9 cellular contexts compared by ENCODE assay signal in genomic region chr17:21376585-21376834, GRCh38. TPM values are rescaled to one million over a fixed set of nuclear protein-coding genes. Genes with fewer than 3 reads are reported as not detected.
DNase-seq lines count a peak whose midpoint lies in the region; TF ChIP-seq lines count a peak whose summit lies in the region.
"Had no signal": no experiment of that assay in that cellular context is flagged by ENCODE, and none has a peak within 500 bp of the region (broad histone marks: within the 10 kb centered on the region; RNA-seq: fewer than 3 reads in every experiment).

No MANE protein-coding gene starts in this region.

- no peaks in the 10 kb centered on the region for H3K9me3 Mint-ChIP-seq in neural progenitor cell

- H3K36me3 ChIP-seq in PC-9 (ENCODE audit: low read depth): no peaks in the 10 kb centered on the region
- no peaks in the 10 kb centered on the region for H3K36me3 ChIP-seq in neural progenitor cell
- H3K36me3 ChIP-seq in urinary bladder (ENCODE audit: insufficient read depth): no peaks in the 10 kb centered on the region
- no peaks in the 10 kb centered on the region for H3K36me3 ChIP-seq in effector memory CD4-positive, alpha-beta T cell (ENCODE audit: control insufficient read depth, insufficient read depth, low read length)

- H3K36me3 Mint-ChIP-seq in neural progenitor cell: no peaks in the 10 kb centered on the region

- H3K9ac ChIP-seq in neural progenitor cell: no peak overlapping the region

- no peaks in the 10 kb centered on the region for H3F3A ChIP-seq in PC-9 (ENCODE audit: insufficient read depth, low read depth)
- H3F3A ChIP-seq in neural progenitor cell (ENCODE audit: low read depth): peaks cover 25% of the 10 kb centered on the region

- WGBS in urinary bladder: under 1% methylated on average over 34 of the region's 34 CpGs

- H3K79me2 ChIP-seq in PC-9 (ENCODE audit: low read depth) (no peaks in the 10 kb centered on the region), neural progenitor cell (ENCODE audit: low read depth) (no peaks in the 10 kb centered on the region)

- H4K20me1 ChIP-seq in PC-9 (ENCODE audit: insufficient read depth) (no peaks in the 10 kb centered on the region), neural progenitor cell (ENCODE audit: low read depth) (peaks cover 10% of the 10 kb centered on the region)

- H3K4me3 ChIP-seq in PC-9 (peak overlapping the region; percentile 35; the same call in 1 of the 2 replicates), fibroblast of the aortic adventitia (ENCODE audit: low read depth, low read length) (peak overlapping the region; percentile 57), neural progenitor cell (peak overlapping the region; percentile 64), urinary bladder (ENCODE audit: low read depth, low read length) (peak overlapping the region; percentile 34)
- no peak overlapping the region for H3K4me3 ChIP-seq in effector memory CD4-positive, alpha-beta T cell (ENCODE audit: insufficient read depth, low read depth, low read length, poor library complexity, severe bottlenecking)

- no TSS peak for BruUV-seq in PC-9 (replicated peaks; lab: Mats Ljungman, UMichigan)

- H3K9me3 ChIP-seq in PC-9 (ENCODE audit: insufficient read depth, low read depth): no peaks in the 10 kb centered on the region
- H3K9me3 ChIP-seq in neural progenitor cell (ENCODE audit: low read depth): no peaks in the 10 kb centered on the region
- no peaks in the 10 kb centered on the region for H3K9me3 ChIP-seq in effector memory CD4-positive, alpha-beta T cell (ENCODE audit: control insufficient read depth, low read length)

- intact Hi-C loops in PC-9 (cut with micrococcal nuclease; ENCODE audit: unreplicated experiment): no loop called here

- H2AFZ ChIP-seq in PC-9 (no peak overlapping the region), neural progenitor cell (replicated peaks) (peak overlapping the region; percentile 92)

- no peaks in the 10 kb centered on the region for H3K9me2 ChIP-seq in PC-9 (ENCODE audit: insufficient read depth)

- no peak overlapping the region for H3K27ac ChIP-seq in PC-9
- no peak overlapping the region for H3K27ac ChIP-seq in neural progenitor cell
- H3K27ac ChIP-seq in urinary bladder (ENCODE audit: low read depth): no peak overlapping the region
- H3K27ac ChIP-seq in effector memory CD4-positive, alpha-beta T cell (ENCODE audit: insufficient read depth, low read length, poor library complexity, severe bottlenecking): no peak overlapping the region

- peaks cover 24% of the 10 kb centered on the region for H3K4me1 Mint-ChIP-seq in neural progenitor cell

- DNase-seq in PC-9 (no peak), fibroblast of the aortic adventitia (ENCODE audit: low read depth) (no peak), neural progenitor cell (ENCODE audit: low spot score) (peak; percentile 82), OCI-M2 (lab: John Stamatoyannopoulos, UW; ENCODE audit: unreplicated experiment) (no peak), SKM-1 treated with dmso at 0.1 percent for 144 hours (lab: John Stamatoyannopoulos, UW; ENCODE audit: unreplicated experiment) (no peak)
- no peak for DNase-seq in effector memory CD4-positive, alpha-beta T cell
- DNase-seq: activated CD8-positive, alpha-beta memory T cell treated with anti-CD3 and anti-CD28 coated beads, Interleukin-2, amount 50 U/mL, for 4 hours; central memory CD4-positive, alpha-beta T cell had no signal

- H3K4me1 ChIP-seq in PC-9 (replicated peaks; ENCODE audit: insufficient read depth) (peaks cover 4% of the 10 kb centered on the region; the same call in 1 of the 2 replicates), neural progenitor cell (peaks cover 39% of the 10 kb centered on the region), urinary bladder (ENCODE audit: insufficient read depth) (no peaks in the 10 kb centered on the region)
- H3K4me1 ChIP-seq in effector memory CD4-positive, alpha-beta T cell (ENCODE audit: control insufficient read depth, insufficient read depth, low read length, poor library complexity, severe bottlenecking): peaks cover 11% of the 10 kb centered on the region

- H3K27ac Mint-ChIP-seq in neural progenitor cell: no peak overlapping the region

- H3K27me3 ChIP-seq in PC-9 (ENCODE audit: insufficient read depth, low read depth): no peaks in the 10 kb centered on the region
- peaks cover 64% of the 10 kb centered on the region for H3K27me3 ChIP-seq in neural progenitor cell
- no peaks in the 10 kb centered on the region for H3K27me3 ChIP-seq in effector memory CD4-positive, alpha-beta T cell (replicated peaks; ENCODE audit: control insufficient read depth, insufficient read depth, low read length, poor library complexity, severe bottlenecking)

- peaks cover 33% of the 10 kb centered on the region for H3K27me3 Mint-ChIP-seq in neural progenitor cell (ENCODE audit: insufficient read depth, low read depth)

- CTCF ChIA-PET in PC-9 (lab: Charles Lee): no interaction called here

- peak overlapping the region; percentile 76 for H3K4me3 Mint-ChIP-seq in neural progenitor cell

- peak overlapping the region; percentile 72 for H3K4me2 ChIP-seq in PC-9
- peak overlapping the region; percentile 96 for H3K4me2 ChIP-seq in neural progenitor cell

- POLR2A ChIA-PET in PC-9 (lab: Charles Lee; ENCODE audit: unreplicated experiment): no interaction called here

- TF ChIP-seq CTCF in PC-9 (conservative IDR thresholded peaks at IDR 0.05) (no peak), fibroblast of the aortic adventitia (IDR thresholded peaks at IDR 0.05; ENCODE audit: insufficient read depth, low read length) (no peak), neural progenitor cell (IDR thresholded peaks at IDR 0.05) (no peak)

RNA-seq across cellular contexts. Expression of gene KCNJ12, which starts 0.4 kb away (rescaled TPM):
- total RNA-seq in PC-9 (2021) (1.1 and 2.0 TPM in 2 replicates), fibroblast of the aortic adventitia (ENCODE audit: low replicate concordance) (1.7 and 2.7 TPM in 2 replicates), neural progenitor cell (ENCODE audit: low replicate concordance) (0.56 and 1.8 TPM in 2 replicates), urinary bladder (4.1 TPM)
- 1.5 TPM for polyA plus RNA-seq in urinary bladder
